ENCODE assay signal across 12 cellular contexts in genomic region chr1:1617516-1617915, GRCh38. TPM values are rescaled to one million over a fixed set of nuclear protein-coding genes. Genes with fewer than 3 reads are reported as not detected.
A peak's percentile ranks its signal among the peaks of the same experiment; 100 is the strongest.
DNase-seq lines count a peak whose midpoint lies in the region; ATAC-seq, FAIRE-seq and TF ChIP-seq lines count a peak whose summit lies in the region.
"Had no signal": no experiment of that assay in that cellular context is flagged by ENCODE, and none has a peak within 500 bp of the region (broad histone marks: within the 10 kb centered on the region; RNA-seq: fewer than 3 reads in every experiment).

No MANE protein-coding gene starts in this region.

- BruUV-seq in HepG2 (replicated peaks; lab: Mats Ljungman, UMichigan) = TSS peak; percentile 68

- no peak for TF ChIP-seq EP300 in HepG2 (IDR thresholded peaks at IDR 0.05; ENCODE audit: low read depth in 2 of 2, low read length in 2 of 2)
- TF ChIP-seq EP300 in HepG2 (CRISPR knock-in tag; IDR thresholded peaks at IDR 0.05; ENCODE audit: borderline replicate concordance) = no peak

- TF ChIP-seq POLR2A in HepG2 (IDR thresholded peaks at IDR 0.05; ENCODE audit: insufficient read depth in 1 of 2, low read depth in 2 of 2, low read length in 2 of 2) = no peak

- no peak overlapping the region for H3K27ac Mint-ChIP-seq in stimulated activated naive CD8-positive, alpha-beta T cell treated with anti-CD3 and anti-CD28 coated beads, Interleukin-15, Interleukin-2, amounts not matched to agents 100 ng/mL and 50 ng/mL, for 24 hours
- peak overlapping the region in 1 of 2 donors; percentile 63 for H3K27ac Mint-ChIP-seq in stimulated activated naive CD8-positive, alpha-beta T cell treated with anti-CD3 and anti-CD28 coated beads, Interleukin-15, amount 100 ng/mL, for 72 hours
- no peak overlapping the region for H3K27ac Mint-ChIP-seq in activated CD4-positive, alpha-beta memory T cell treated with anti-CD3 and anti-CD28 coated beads for 36 hours

- ATAC-seq in stimulated activated naive CD8-positive, alpha-beta T cell treated with anti-CD3 and anti-CD28 coated beads, Interleukin-15, amount 100 ng/mL, for 72 hours = no peak
- ATAC-seq in HepG2 (no peak), HG03108 (IDR thresholded peaks at IDR 0.05; ENCODE audit: unreplicated experiment) (no peak), GM18520 (IDR thresholded peaks at IDR 0.05; ENCODE audit: unreplicated experiment) (no peak), GM21529 (IDR thresholded peaks at IDR 0.05; ENCODE audit: unreplicated experiment) (no peak)

- no peak for TF ChIP-seq RAD21 in HepG2 (CRISPR knock-in tag; IDR thresholded peaks at IDR 0.05)

- in situ Hi-C loops in HepG2 (cut with HindIII; ENCODE audit: extremely low pct_ligation_motif_present, low pct_unique_long_range_greater_than_20kb) = loop anchor here (5.0 kb wide), 1 partner anchor 40 kb away; no protein-coding TSS in a partner anchor

- peak overlapping the region; percentile 91; the same call in 1 of the 2 replicates for H3K4me2 ChIP-seq in HepG2 (ENCODE audit: low read depth, low read length)

- H3K9ac ChIP-seq in HepG2 (ENCODE audit: insufficient read depth, low read depth, low read length) = no peak overlapping the region; the same call in 1 of the 2 replicates

- no peaks in the 10 kb centered on the region; a peak in 1 of 5 replicates for H3K27me3 ChIP-seq in HepG2 (ENCODE audit: control insufficient read depth in 1 of 2, insufficient read depth in 2 of 2, low read length in 2 of 2)
- H3K27me3 ChIP-seq: esophagus squamous epithelium had no signal

- DNase-seq in stimulated activated naive CD8-positive, alpha-beta T cell treated with anti-CD3 and anti-CD28 coated beads, Interleukin-15, amount 100 ng/mL, for 72 hours = no peak
- no peak for DNase-seq in activated CD4-positive, alpha-beta memory T cell treated with anti-CD3 and anti-CD28 coated beads for 36 hours
- no peak for DNase-seq in HepG2 (ENCODE audit: low spot score)
- DNase-seq in HCEC 1CT = no peak
- DNase-seq: esophagus squamous epithelium, GOT3, NCI-H1694, NCI-H774 had no signal

- POLR2A ChIA-PET in activated CD4-positive, alpha-beta memory T cell treated with anti-CD3 and anti-CD28 coated beads for 36 hours (lab: Charles Lee) = no interaction called here
- POLR2A ChIA-PET in HepG2 (lab: Yijun Ruan, JAX) = no interaction called here

- no peaks in the 10 kb centered on the region for H3K27me3 Mint-ChIP-seq in stimulated activated naive CD8-positive, alpha-beta T cell treated with anti-CD3 and anti-CD28 coated beads, Interleukin-15, Interleukin-2, amounts not matched to agents 100 ng/mL and 50 ng/mL, for 24 hours
- no peaks in the 10 kb centered on the region for H3K27me3 Mint-ChIP-seq in stimulated activated naive CD8-positive, alpha-beta T cell treated with anti-CD3 and anti-CD28 coated beads, Interleukin-15, amount 100 ng/mL, for 72 hours
- no peaks in the 10 kb centered on the region for H3K27me3 Mint-ChIP-seq in activated CD4-positive, alpha-beta memory T cell treated with anti-CD3 and anti-CD28 coated beads for 36 hours

- peaks cover 1 to 14% of the 10 kb centered on the region in 2 experiments; a peak in 2 of 5 replicates for H3K36me3 ChIP-seq in HepG2 (replicated peaks in 1 of 2; ENCODE audit: control insufficient read depth in 1 of 2, insufficient read depth in 2 of 2, low read length in 2 of 2)

- no peak overlapping the region for H3K27ac ChIP-seq in HepG2 (ENCODE audit: extremely low read length, insufficient read depth, low read length)

- 94% methylated on average over 11 of the region's 11 CpGs for WGBS in HepG2 (ENCODE audit: low lambda C conversion rate)

- CTCF ChIA-PET in activated CD4-positive, alpha-beta memory T cell treated with anti-CD3 and anti-CD28 coated beads for 36 hours (lab: Charles Lee) = no interaction called here
- CTCF ChIA-PET in HepG2 (lab: Yijun Ruan, JAX; ENCODE audit: low intra/inter-chr PET ratio, low total read pairs) = no interaction called here

- intact Hi-C loops in activated CD4-positive, alpha-beta memory T cell treated with anti-CD3 and anti-CD28 coated beads for 36 hours (cut with micrococcal nuclease) = no loop called here
- intact Hi-C loops in HepG2 (cut with micrococcal nuclease; ENCODE audit: unreplicated experiment) = no loop called here

- peaks cover 28% of the 10 kb centered on the region for H3K4me1 Mint-ChIP-seq in stimulated activated naive CD8-positive, alpha-beta T cell treated with anti-CD3 and anti-CD28 coated beads, Interleukin-15, Interleukin-2, amounts not matched to agents 100 ng/mL and 50 ng/mL, for 24 hours (ENCODE audit: low read depth)
- peaks cover 35% of the 10 kb centered on the region for H3K4me1 Mint-ChIP-seq in stimulated activated naive CD8-positive, alpha-beta T cell treated with anti-CD3 and anti-CD28 coated beads, Interleukin-15, amount 100 ng/mL, for 72 hours
- H3K4me1 Mint-ChIP-seq in activated CD4-positive, alpha-beta memory T cell treated with anti-CD3 and anti-CD28 coated beads for 36 hours (ENCODE audit: low read depth) = peaks cover 18% of the 10 kb centered on the region

- H3K9me3 Mint-ChIP-seq in stimulated activated naive CD8-positive, alpha-beta T cell treated with anti-CD3 and anti-CD28 coated beads, Interleukin-15, Interleukin-2, amounts not matched to agents 100 ng/mL and 50 ng/mL, for 24 hours = no peaks in the 10 kb centered on the region
- H3K9me3 Mint-ChIP-seq in stimulated activated naive CD8-positive, alpha-beta T cell treated with anti-CD3 and anti-CD28 coated beads, Interleukin-15, amount 100 ng/mL, for 72 hours = no peaks in the 10 kb centered on the region
- H3K9me3 Mint-ChIP-seq in activated CD4-positive, alpha-beta memory T cell treated with anti-CD3 and anti-CD28 coated beads for 36 hours = no peaks in the 10 kb centered on the region

- H3K4me3 ChIP-seq in HepG2 (replicated peaks in 1 of 3; ENCODE audit: insufficient read depth in 1 of 3, low read depth in 2 of 3, low read length in 3 of 3) = no peak overlapping the region

- H3K36me3 Mint-ChIP-seq in stimulated activated naive CD8-positive, alpha-beta T cell treated with anti-CD3 and anti-CD28 coated beads, Interleukin-15, Interleukin-2, amounts not matched to agents 100 ng/mL and 50 ng/mL, for 24 hours (ENCODE audit: low read depth) = peaks cover 7% of the 10 kb centered on the region
- peaks cover 6% of the 10 kb centered on the region for H3K36me3 Mint-ChIP-seq in activated CD4-positive, alpha-beta memory T cell treated with anti-CD3 and anti-CD28 coated beads for 36 hours

- no peaks in the 10 kb centered on the region for H3K9me3 ChIP-seq in HepG2 (ENCODE audit: low read length)
- H3K9me3 ChIP-seq: esophagus squamous epithelium had no signal

- H3K4me3 Mint-ChIP-seq in stimulated activated naive CD8-positive, alpha-beta T cell treated with anti-CD3 and anti-CD28 coated beads, Interleukin-15, Interleukin-2, amounts not matched to agents 100 ng/mL and 50 ng/mL, for 24 hours = peak overlapping the region; percentile 81
- H3K4me3 Mint-ChIP-seq in stimulated activated naive CD8-positive, alpha-beta T cell treated with anti-CD3 and anti-CD28 coated beads, Interleukin-15, amount 100 ng/mL, for 72 hours = peak overlapping the region in 1 of 2 donors; percentile 54
- H3K4me3 Mint-ChIP-seq in activated CD4-positive, alpha-beta memory T cell treated with anti-CD3 and anti-CD28 coated beads for 36 hours = peak overlapping the region; percentile 69

- FAIRE-seq in HepG2 (lab: Jason Lieb, UNC) = no peak

- peaks cover 18% of the 10 kb centered on the region for H3K79me2 ChIP-seq in HepG2 (ENCODE audit: insufficient read depth, low read length)

- no peak for TF ChIP-seq CTCF in HepG2 (CRISPR knock-in tag; IDR thresholded peaks at IDR 0.05)

- peaks cover 23% of the 10 kb centered on the region for H3K4me1 ChIP-seq in HepG2 (ENCODE audit: insufficient read depth, low read length)

- H2AFZ ChIP-seq in HepG2 (ENCODE audit: low read length) = no peak overlapping the region

- H4K20me1 ChIP-seq in HepG2 (ENCODE audit: insufficient read depth, low read length) = peaks cover 8% of the 10 kb centered on the region; the same call in 1 of the 2 replicates

RNA-seq across cellular contexts. Expression of gene MIB2, which starts 2.2 kb away (rescaled TPM):
- total RNA-seq in activated CD4-positive, alpha-beta memory T cell treated with anti-CD3 and anti-CD28 coated beads for 36 hours = 10 to 100 TPM; 31.1 to 36.1 TPM
- total RNA-seq in HepG2 (2016; rRNA removed; fragmentation: Illumina TruSeq; extraction: Trizol) = 10.3 and 30.4 TPM in 2 replicates
- total RNA-seq in HepG2 (2016; cell fraction: cytosol; rRNA removed; fragmentation: Illumina TruSeq; extraction: Trizol; ENCODE audit: low read depth) = 16.4 and 16.7 TPM in 2 replicates
- total RNA-seq in HepG2 (2016; cell fraction: insoluble cytoplasmic fraction; rRNA removed; fragmentation: Illumina TruSeq; extraction: Trizol) = 9.2 and 32.3 TPM in 2 replicates
- total RNA-seq in HepG2 (2016; cell fraction: membrane; rRNA removed; fragmentation: Illumina TruSeq; extraction: Trizol) = 20.6 and 22.6 TPM in 2 replicates
- total RNA-seq in HepG2 (2016; cell fraction: nucleus; rRNA removed; fragmentation: Illumina TruSeq; extraction: Trizol) = 24.1 and 25.9 TPM in 2 replicates
- 19.9 and 31.3 TPM in 2 replicates for polyA plus RNA-seq in HepG2 (2011; rRNA removed)
- polyA plus RNA-seq in HepG2 (2011; cell fraction: cytosol; rRNA removed) = 12.2 and 30.4 TPM in 2 replicates
- 421 and 707 TPM in 2 replicates for polyA plus RNA-seq in HepG2 (2011; cell fraction: nucleus; rRNA removed)
- polyA plus RNA-seq in HepG2 (2012) = 16.8 and 35.3 TPM in 2 replicates
- polyA plus RNA-seq in HepG2 (2016; cell fraction: cytosol; fragmentation: Illumina TruSeq; extraction: Trizol; ENCODE audit: low read depth) = 15.5 and 15.9 TPM in 2 replicates
- polyA plus RNA-seq in HepG2 (2016; cell fraction: insoluble cytoplasmic fraction; fragmentation: Illumina TruSeq; extraction: Trizol; ENCODE audit: low read depth) = 9.4 and 11.7 TPM in 2 replicates
- polyA plus RNA-seq in HepG2 (2016; cell fraction: membrane; fragmentation: Illumina TruSeq; extraction: Trizol; ENCODE audit: low read depth) = 14.1 and 15.4 TPM in 2 replicates
- 59.2 and 75.4 TPM in 2 replicates for polyA plus RNA-seq in HepG2 (2016; cell fraction: nucleus; fragmentation: Illumina TruSeq; extraction: Trizol; ENCODE audit: insufficient read depth, low read depth)
- polyA minus RNA-seq in HepG2 (2011; rRNA and poly(A)+ RNA removed; ENCODE audit: low replicate concordance) = 24.6 and 100 TPM in 2 replicates
- 27.4 and 28.8 TPM in 2 replicates for polyA minus RNA-seq in HepG2 (2011; cell fraction: cytosol; rRNA and poly(A)+ RNA removed)
- polyA minus RNA-seq in HepG2 (2011; cell fraction: nucleus; rRNA and poly(A)+ RNA removed) = 51.5 and 62.8 TPM in 2 replicates

RNA-seq across cellular contexts. Expression of gene MMP23B, which starts 14.5 kb away (rescaled TPM):
- total RNA-seq in activated CD4-positive, alpha-beta memory T cell treated with anti-CD3 and anti-CD28 coated beads for 36 hours = 1 to 10 TPM in 1 of 2 experiments, under 1 TPM in 1; 0.61 to 1.1 TPM
- total RNA-seq in HepG2 (2016; rRNA removed; fragmentation: Illumina TruSeq; extraction: Trizol) = 0.75 and 1.0 TPM in 2 replicates
- 1.0 and 1.4 TPM in 2 replicates for total RNA-seq in HepG2 (2016; cell fraction: cytosol; rRNA removed; fragmentation: Illumina TruSeq; extraction: Trizol; ENCODE audit: low read depth)
- 0.46 and 1.8 TPM in 2 replicates for total RNA-seq in HepG2 (2016; cell fraction: insoluble cytoplasmic fraction; rRNA removed; fragmentation: Illumina TruSeq; extraction: Trizol)
- 1.1 and 1.5 TPM in 2 replicates for total RNA-seq in HepG2 (2016; cell fraction: membrane; rRNA removed; fragmentation: Illumina TruSeq; extraction: Trizol)
- 2.1 and 2.7 TPM in 2 replicates for total RNA-seq in HepG2 (2016; cell fraction: nucleus; rRNA removed; fragmentation: Illumina TruSeq; extraction: Trizol)
- 0.61 and 2.0 TPM in 2 replicates for polyA plus RNA-seq in HepG2 (2011; rRNA removed)
- 0.92 and 1.5 TPM in 2 replicates for polyA plus RNA-seq in HepG2 (2011; cell fraction: cytosol; rRNA removed)
- 16.7 and 18.0 TPM in 2 replicates for polyA plus RNA-seq in HepG2 (2011; cell fraction: nucleus; rRNA removed)
- polyA plus RNA-seq in HepG2 (2012) = 0.85 and 1.5 TPM in 2 replicates
- 0.46 and 1.3 TPM in 2 replicates for polyA plus RNA-seq in HepG2 (2016; cell fraction: cytosol; fragmentation: Illumina TruSeq; extraction: Trizol; ENCODE audit: low read depth)
- 0.38 and 0.46 TPM in 2 replicates for polyA plus RNA-seq in HepG2 (2016; cell fraction: insoluble cytoplasmic fraction; fragmentation: Illumina TruSeq; extraction: Trizol; ENCODE audit: low read depth)
- polyA plus RNA-seq in HepG2 (2016; cell fraction: membrane; fragmentation: Illumina TruSeq; extraction: Trizol; ENCODE audit: low read depth) = 0.78 and 1.4 TPM in 2 replicates
- 0.47 and 1.1 TPM in 2 replicates for polyA plus RNA-seq in HepG2 (2016; cell fraction: nucleus; fragmentation: Illumina TruSeq; extraction: Trizol; ENCODE audit: insufficient read depth, low read depth)
- 0.54 and 0.75 TPM in 2 replicates for polyA minus RNA-seq in HepG2 (2011; rRNA and poly(A)+ RNA removed; ENCODE audit: low replicate concordance)
- 0.79 TPM in 1 of 2 replicates, not detected in the other for polyA minus RNA-seq in HepG2 (2011; cell fraction: cytosol; rRNA and poly(A)+ RNA removed)
- 0.77 and 1.4 TPM in 2 replicates for polyA minus RNA-seq in HepG2 (2011; cell fraction: nucleus; rRNA and poly(A)+ RNA removed)

RNA-seq across cellular contexts. Expression of gene FNDC10, which starts 17.6 kb away (rescaled TPM):
- 1 to 10 TPM; 1.5 to 1.6 TPM for total RNA-seq in activated CD4-positive, alpha-beta memory T cell treated with anti-CD3 and anti-CD28 coated beads for 36 hours
- total RNA-seq in HepG2 (2016; rRNA removed; fragmentation: Illumina TruSeq; extraction: Trizol) = 2.0 and 2.5 TPM in 2 replicates
- total RNA-seq in HepG2 (2016; cell fraction: cytosol; rRNA removed; fragmentation: Illumina TruSeq; extraction: Trizol; ENCODE audit: low read depth) = 6.6 and 6.8 TPM in 2 replicates
- 2.4 and 2.8 TPM in 2 replicates for total RNA-seq in HepG2 (2016; cell fraction: insoluble cytoplasmic fraction; rRNA removed; fragmentation: Illumina TruSeq; extraction: Trizol)
- 10.4 and 11.3 TPM in 2 replicates for total RNA-seq in HepG2 (2016; cell fraction: membrane; rRNA removed; fragmentation: Illumina TruSeq; extraction: Trizol)
- total RNA-seq in HepG2 (2016; cell fraction: nucleus; rRNA removed; fragmentation: Illumina TruSeq; extraction: Trizol) = 1.1 and 1.3 TPM in 2 replicates
- 2.2 and 3.1 TPM in 2 replicates for polyA plus RNA-seq in HepG2 (2011; rRNA removed)
- 2.6 and 5.4 TPM in 2 replicates for polyA plus RNA-seq in HepG2 (2011; cell fraction: cytosol; rRNA removed)
- 3.9 and 4.3 TPM in 2 replicates for polyA plus RNA-seq in HepG2 (2011; cell fraction: nucleus; rRNA removed)
- 4.0 and 4.3 TPM in 2 replicates for polyA plus RNA-seq in HepG2 (2012)
- 20.0 and 21.4 TPM in 2 replicates for polyA plus RNA-seq in HepG2 (2016; cell fraction: cytosol; fragmentation: Illumina TruSeq; extraction: Trizol; ENCODE audit: low read depth)
- 5.1 and 6.0 TPM in 2 replicates for polyA plus RNA-seq in HepG2 (2016; cell fraction: insoluble cytoplasmic fraction; fragmentation: Illumina TruSeq; extraction: Trizol; ENCODE audit: low read depth)
- 21.7 and 28.5 TPM in 2 replicates for polyA plus RNA-seq in HepG2 (2016; cell fraction: membrane; fragmentation: Illumina TruSeq; extraction: Trizol; ENCODE audit: low read depth)
- 4.3 and 4.8 TPM in 2 replicates for polyA plus RNA-seq in HepG2 (2016; cell fraction: nucleus; fragmentation: Illumina TruSeq; extraction: Trizol; ENCODE audit: insufficient read depth, low read depth)
- 4.9 TPM in 1 of 2 replicates, not detected in the other for polyA minus RNA-seq in HepG2 (2011; rRNA and poly(A)+ RNA removed; ENCODE audit: low replicate concordance)
- polyA minus RNA-seq in HepG2 (2011; cell fraction: cytosol; rRNA and poly(A)+ RNA removed) = 4.0 and 4.4 TPM in 2 replicates
- 0.64 and 1.1 TPM in 2 replicates for polyA minus RNA-seq in HepG2 (2011; cell fraction: nucleus; rRNA and poly(A)+ RNA removed)

RNA-seq across cellular contexts. Expression of gene CDK11B, which starts 41.3 kb away (rescaled TPM):
- 10 to 100 TPM; 32.4 to 36.9 TPM for total RNA-seq in activated CD4-positive, alpha-beta memory T cell treated with anti-CD3 and anti-CD28 coated beads for 36 hours
- 12.4 and 15.1 TPM in 2 replicates for total RNA-seq in HepG2 (2016; rRNA removed; fragmentation: Illumina TruSeq; extraction: Trizol)
- total RNA-seq in HepG2 (2016; cell fraction: cytosol; rRNA removed; fragmentation: Illumina TruSeq; extraction: Trizol; ENCODE audit: low read depth) = 2.3 and 3.1 TPM in 2 replicates
- total RNA-seq in HepG2 (2016; cell fraction: insoluble cytoplasmic fraction; rRNA removed; fragmentation: Illumina TruSeq; extraction: Trizol) = 9.4 and 16.6 TPM in 2 replicates
- 3.6 and 4.3 TPM in 2 replicates for total RNA-seq in HepG2 (2016; cell fraction: membrane; rRNA removed; fragmentation: Illumina TruSeq; extraction: Trizol)
- total RNA-seq in HepG2 (2016; cell fraction: nucleus; rRNA removed; fragmentation: Illumina TruSeq; extraction: Trizol) = 11.2 TPM in 2 replicates
- 3.6 and 3.9 TPM in 2 replicates for polyA plus RNA-seq in HepG2 (2011; rRNA removed)
- 3.1 TPM in 2 replicates for polyA plus RNA-seq in HepG2 (2011; cell fraction: cytosol; rRNA removed)
- polyA plus RNA-seq in HepG2 (2011; cell fraction: nucleus; rRNA removed) = 20.3 and 22.5 TPM in 2 replicates
- 15.9 and 17.5 TPM in 2 replicates for polyA plus RNA-seq in HepG2 (2012)
- 1.4 and 2.2 TPM in 2 replicates for polyA plus RNA-seq in HepG2 (2016; cell fraction: cytosol; fragmentation: Illumina TruSeq; extraction: Trizol; ENCODE audit: low read depth)
- polyA plus RNA-seq in HepG2 (2016; cell fraction: insoluble cytoplasmic fraction; fragmentation: Illumina TruSeq; extraction: Trizol; ENCODE audit: low read depth) = 21.8 and 26.2 TPM in 2 replicates
- 4.1 TPM in 2 replicates for polyA plus RNA-seq in HepG2 (2016; cell fraction: membrane; fragmentation: Illumina TruSeq; extraction: Trizol; ENCODE audit: low read depth)
- polyA plus RNA-seq in HepG2 (2016; cell fraction: nucleus; fragmentation: Illumina TruSeq; extraction: Trizol; ENCODE audit: insufficient read depth, low read depth) = 56.5 and 61.8 TPM in 2 replicates
- polyA minus RNA-seq in HepG2 (2011; rRNA and poly(A)+ RNA removed; ENCODE audit: low replicate concordance) = 2.6 and 3.1 TPM in 2 replicates
- polyA minus RNA-seq in HepG2 (2011; cell fraction: cytosol; rRNA and poly(A)+ RNA removed) = 2.2 and 3.0 TPM in 2 replicates
- polyA minus RNA-seq in HepG2 (2011; cell fraction: nucleus; rRNA and poly(A)+ RNA removed) = 3.1 and 3.4 TPM in 2 replicates

RNA-seq across cellular contexts. Expression of gene SSU72, which starts 42.9 kb away (rescaled TPM):
- total RNA-seq in activated CD4-positive, alpha-beta memory T cell treated with anti-CD3 and anti-CD28 coated beads for 36 hours = 100 to 1,000 TPM; 106 to 107 TPM
- total RNA-seq in HepG2 (2016; rRNA removed; fragmentation: Illumina TruSeq; extraction: Trizol) = 63.5 and 67.1 TPM in 2 replicates
- 174 and 181 TPM in 2 replicates for total RNA-seq in HepG2 (2016; cell fraction: cytosol; rRNA removed; fragmentation: Illumina TruSeq; extraction: Trizol; ENCODE audit: low read depth)
- total RNA-seq in HepG2 (2016; cell fraction: insoluble cytoplasmic fraction; rRNA removed; fragmentation: Illumina TruSeq; extraction: Trizol) = 55.4 and 71.0 TPM in 2 replicates
- 205 and 206 TPM in 2 replicates for total RNA-seq in HepG2 (2016; cell fraction: membrane; rRNA removed; fragmentation: Illumina TruSeq; extraction: Trizol)
- total RNA-seq in HepG2 (2016; cell fraction: nucleus; rRNA removed; fragmentation: Illumina TruSeq; extraction: Trizol) = 33.8 and 37.5 TPM in 2 replicates
- 41.7 and 42.8 TPM in 2 replicates for polyA plus RNA-seq in HepG2 (2011; rRNA removed)
- polyA plus RNA-seq in HepG2 (2011; cell fraction: cytosol; rRNA removed) = 46.2 and 47.3 TPM in 2 replicates
- 54.5 and 58.4 TPM in 2 replicates for polyA plus RNA-seq in HepG2 (2011; cell fraction: nucleus; rRNA removed)
- 78.4 and 81.7 TPM in 2 replicates for polyA plus RNA-seq in HepG2 (2012)
- 402 and 408 TPM in 2 replicates for polyA plus RNA-seq in HepG2 (2016; cell fraction: cytosol; fragmentation: Illumina TruSeq; extraction: Trizol; ENCODE audit: low read depth)
- polyA plus RNA-seq in HepG2 (2016; cell fraction: insoluble cytoplasmic fraction; fragmentation: Illumina TruSeq; extraction: Trizol; ENCODE audit: low read depth) = 95.7 and 105 TPM in 2 replicates
- 348 and 359 TPM in 2 replicates for polyA plus RNA-seq in HepG2 (2016; cell fraction: membrane; fragmentation: Illumina TruSeq; extraction: Trizol; ENCODE audit: low read depth)
- 88.7 and 92.0 TPM in 2 replicates for polyA plus RNA-seq in HepG2 (2016; cell fraction: nucleus; fragmentation: Illumina TruSeq; extraction: Trizol; ENCODE audit: insufficient read depth, low read depth)
- 60.1 and 74.5 TPM in 2 replicates for polyA minus RNA-seq in HepG2 (2011; rRNA and poly(A)+ RNA removed; ENCODE audit: low replicate concordance)
- 44.8 and 47.0 TPM in 2 replicates for polyA minus RNA-seq in HepG2 (2011; cell fraction: cytosol; rRNA and poly(A)+ RNA removed)
- polyA minus RNA-seq in HepG2 (2011; cell fraction: nucleus; rRNA and poly(A)+ RNA removed) = 35.7 and 37.5 TPM in 2 replicates
